1 cellular context compared by ENCODE assay signal in genomic region chr3:39166932-39167532, GRCh38.
TF ChIP-seq lines count a peak whose summit lies in the region.

No MANE protein-coding gene starts in this region.

TF ChIP-seq in HepG2, 621 proteins besides CTCF, POLR2A, EP300 and RAD21:
- TF ChIP-seq HNF4A (CRISPR knock-in tag; IDR thresholded peaks at IDR 0.05) (no peak), CEBPB (IDR thresholded peaks at IDR 0.05; ENCODE audit: borderline replicate concordance, low read depth, low read length) (peak; percentile 51; the same call in 1 of the 2 replicates)
